23 cellular contexts compared by ENCODE assay signal in genomic region chr3:1583044-1583443, GRCh38.
"Had no signal": no experiment of that assay in that cellular context is flagged by ENCODE, and none has a peak within 500 bp of the region (broad histone marks: within the 10 kb centered on the region; RNA-seq: fewer than 3 reads in every experiment).

No MANE protein-coding gene starts in this region.

- H3K4me1 ChIP-seq: heart left ventricle, left lung, psoas muscle, thyroid gland had no signal

- ATAC-seq: heart left ventricle; left lung; naive thymus-derived CD4-positive, alpha-beta T cell; psoas muscle; stimulated activated naive CD8-positive, alpha-beta T cell treated with anti-CD3 and anti-CD28 coated beads, Interleukin-15, Interleukin-2, amounts not matched to agents 100 U/mL and 50 U/mL, for 24 hours had no signal

- H3K9me3 Mint-ChIP-seq: type B pancreatic cell had no signal

- H3K27ac ChIP-seq: coronary artery, heart left ventricle, left lung, neutrophil, psoas muscle, suprapubic skin, thyroid gland, vagina had no signal

- H3K4me3 Mint-ChIP-seq: endodermal cell; naive thymus-derived CD4-positive, alpha-beta T cell; nephron progenitor cell; type B pancreatic cell had no signal

- H3K27me3 ChIP-seq: heart left ventricle, left lung, neutrophil, suprapubic skin, thyroid gland, vagina had no signal

- H3K36me3 Mint-ChIP-seq: naive thymus-derived CD4-positive, alpha-beta T cell; type B pancreatic cell had no signal

- H3K4me3 ChIP-seq: coronary artery, heart left ventricle, left lung, lung, psoas muscle, suprapubic skin, thyroid gland, vagina had no signal

- H3K4me1 Mint-ChIP-seq: naive thymus-derived CD4-positive, alpha-beta T cell; nephron progenitor cell had no signal

- FAIRE-seq: endothelial cell of umbilical vein, islet of Langerhans had no signal

- H3K36me3 ChIP-seq: heart left ventricle, left lung, neutrophil, suprapubic skin, thyroid gland, vagina had no signal

- DNase-seq: effector CD4-positive, alpha-beta T cell; endodermal cell; foreskin melanocyte; hippocampal formation; mesenchymal stem cell; naive thymus-derived CD4-positive, alpha-beta T cell; nephron progenitor cell; psoas muscle; retina; stimulated activated CD4-positive, alpha-beta T cell treated with anti-CD3 and anti-CD28 coated beads, Interleukin-2, amount 100 ng/mL, for 24 hours; stimulated activated CD4-positive, alpha-beta T cell treated with anti-CD3 and anti-CD28 coated beads, Interleukin-4, amount 100 ng/mL, for 4 hours; stimulated activated naive CD8-positive, alpha-beta T cell treated with anti-CD3 and anti-CD28 coated beads, Interleukin-15, Interleukin-2, amounts not matched to agents 100 U/mL and 50 U/mL, for 24 hours; thyroid gland had no signal

- H3K9me3 ChIP-seq: neutrophil, psoas muscle, thyroid gland, vagina had no signal

- H3K27ac Mint-ChIP-seq: endodermal cell; naive thymus-derived CD4-positive, alpha-beta T cell; nephron progenitor cell; type B pancreatic cell had no signal
